ENCODE assay signal across 8 cellular contexts in genomic region chr16:28924399-28924761, GRCh38. TPM values are rescaled to one million over a fixed set of nuclear protein-coding genes. Genes with fewer than 3 reads are reported as not detected.
DNase-seq lines count a peak whose midpoint lies in the region; TF ChIP-seq lines count a peak whose summit lies in the region.

No MANE protein-coding gene starts in this region.

- peak overlapping the region; percentile 66 to 97 for H3K27ac ChIP-seq in testis

- TF ChIP-seq CTCF in testis (IDR thresholded peaks at IDR 0.05): no peak

- CTCF ChIA-PET in activated CD4-positive, alpha-beta memory T cell treated with anti-CD3 and anti-CD28 coated beads, Interleukin-2, amount 10 ng/mL, durations not matched to agents 7 days and 5 days (lab: Charles Lee): no interaction called here

- H3K36me3 Mint-ChIP-seq in activated CD4-positive, alpha-beta memory T cell treated with anti-CD3 and anti-CD28 coated beads, Interleukin-2, amount 10 ng/mL, durations not matched to agents 7 days and 5 days (ENCODE audit: low read depth): peaks cover 19% of the 10 kb centered on the region

- WGBS in testis, 2 donors: 7 to 33% methylated on average over 3 to 15 of the region's 15 CpGs

- H3K4me1 Mint-ChIP-seq in activated CD4-positive, alpha-beta memory T cell treated with anti-CD3 and anti-CD28 coated beads, Interleukin-2, amount 10 ng/mL, durations not matched to agents 7 days and 5 days: peaks cover 20% of the 10 kb centered on the region

- intact Hi-C loops in testis (cut with DNase I; ENCODE audit: low total_unique reads): no loop called here

- peak overlapping the region; percentile 95 for H3K27ac Mint-ChIP-seq in activated CD4-positive, alpha-beta memory T cell treated with anti-CD3 and anti-CD28 coated beads, Interleukin-2, amount 10 ng/mL, durations not matched to agents 7 days and 5 days

- TF ChIP-seq POLR2A in testis (IDR thresholded peaks at IDR 0.05) (no peak), erythroblast (IDR thresholded peaks at IDR 0.05; ENCODE audit: low read length) (no peak)

- no peaks in the 10 kb centered on the region for H3K36me3 ChIP-seq in testis (ENCODE audit: low read depth, missing control alignments)

- H3K27me3 Mint-ChIP-seq in activated CD4-positive, alpha-beta memory T cell treated with anti-CD3 and anti-CD28 coated beads, Interleukin-2, amount 10 ng/mL, durations not matched to agents 7 days and 5 days: no peaks in the 10 kb centered on the region

- H3K9me3 Mint-ChIP-seq in activated CD4-positive, alpha-beta memory T cell treated with anti-CD3 and anti-CD28 coated beads, Interleukin-2, amount 10 ng/mL, durations not matched to agents 7 days and 5 days: no peaks in the 10 kb centered on the region

- H3K9me3 ChIP-seq in testis: no peaks in the 10 kb centered on the region

- POLR2A ChIA-PET in activated CD4-positive, alpha-beta memory T cell treated with anti-CD3 and anti-CD28 coated beads, Interleukin-2, amount 10 ng/mL, durations not matched to agents 7 days and 5 days (lab: Charles Lee): interaction anchor here (0.6 to 2.2 kb wide), 10 partner anchors 16 to 102 kb away, joined by 3 to 14 read pairs (median 5); partner anchors contain the start of genes ATXN2L, SH2B1, SPNS1 and TUFM

- peak overlapping the region; percentile 70 to 90 for H3K4me3 ChIP-seq in testis

- DNase-seq in activated CD8-positive, alpha-beta memory T cell treated with anti-CD3 and anti-CD28 coated beads for 24 hours: peak; percentile 61
- DNase-seq in activated CD8-positive, alpha-beta memory T cell treated with anti-CD3 and anti-CD28 coated beads, Interleukin-2, amount 50 U/mL, for 48 hours: no peak
- no peak for DNase-seq in activated CD4-positive, alpha-beta memory T cell treated with anti-CD3 and anti-CD28 coated beads, Interleukin-2, amount 10 ng/mL, durations not matched to agents 7 days and 5 days
- DNase-seq in iPS-NIHi11 (ENCODE audit: low spot score): peak; percentile 95
- DNase-seq in testis: no peak
- DNase-seq in erythroblast (lab: John Stamatoyannopoulos, UW): no peak
- no peak for DNase-seq in DMS153 treated with DMSO at 0.1 percent for 48 hours (lab: John Stamatoyannopoulos, UW; ENCODE audit: unreplicated experiment)
- no peak for DNase-seq in SW 1271 (lab: John Stamatoyannopoulos, UW)

- H3K4me3 Mint-ChIP-seq in activated CD4-positive, alpha-beta memory T cell treated with anti-CD3 and anti-CD28 coated beads, Interleukin-2, amount 10 ng/mL, durations not matched to agents 7 days and 5 days: peak overlapping the region; percentile 97

- H3K27me3 ChIP-seq in testis: no peaks in the 10 kb centered on the region

- peaks cover 13% of the 10 kb centered on the region for H3K4me1 ChIP-seq in testis

RNA-seq across cellular contexts. Expression of gene RABEP2, which starts 0.7 kb away (rescaled TPM):
- 10 to 100 TPM; 15.7 to 16.5 TPM for total RNA-seq in activated CD4-positive, alpha-beta memory T cell treated with anti-CD3 and anti-CD28 coated beads, Interleukin-2, amount 10 ng/mL, durations not matched to agents 7 days and 5 days
- total RNA-seq in testis: 10 to 100 TPM; 43.3 to 51.8 TPM
- polyA plus RNA-seq in testis (ENCODE audit: insufficient read depth, low read depth, low replicate concordance): 14.2 TPM

RNA-seq across cellular contexts. Expression of gene CD19, which starts 7.4 kb away (rescaled TPM):
- total RNA-seq in activated CD4-positive, alpha-beta memory T cell treated with anti-CD3 and anti-CD28 coated beads, Interleukin-2, amount 10 ng/mL, durations not matched to agents 7 days and 5 days: not detected
- 1 to 10 TPM; 2.0 to 4.3 TPM for total RNA-seq in testis
- 7.7 TPM for polyA plus RNA-seq in testis (ENCODE audit: insufficient read depth, low read depth, low replicate concordance)

RNA-seq across cellular contexts. Expression of gene NFATC2IP, which starts 26.4 kb away (rescaled TPM):
- total RNA-seq in activated CD4-positive, alpha-beta memory T cell treated with anti-CD3 and anti-CD28 coated beads, Interleukin-2, amount 10 ng/mL, durations not matched to agents 7 days and 5 days: 10 to 100 TPM; 96.7 TPM
- total RNA-seq in testis: 100 to 1,000 TPM in 1 of 2 donors, 10 to 100 TPM in 1; 81.1 to 111 TPM
- polyA plus RNA-seq in testis (ENCODE audit: insufficient read depth, low read depth, low replicate concordance): 69.0 TPM

RNA-seq across cellular contexts. Expression of gene ATP2A1, which starts 46.1 kb away (rescaled TPM):
- total RNA-seq in activated CD4-positive, alpha-beta memory T cell treated with anti-CD3 and anti-CD28 coated beads, Interleukin-2, amount 10 ng/mL, durations not matched to agents 7 days and 5 days: 1 to 10 TPM; 1.6 to 2.5 TPM
- total RNA-seq in testis: 10 to 100 TPM; 12.2 to 17.3 TPM
- 9.1 TPM for polyA plus RNA-seq in testis (ENCODE audit: insufficient read depth, low read depth, low replicate concordance)

RNA-seq across cellular contexts. Expression of gene SPNS1, which starts 50.2 kb away (rescaled TPM):
- total RNA-seq in activated CD4-positive, alpha-beta memory T cell treated with anti-CD3 and anti-CD28 coated beads, Interleukin-2, amount 10 ng/mL, durations not matched to agents 7 days and 5 days: 10 to 100 TPM; 20.6 to 24.7 TPM
- total RNA-seq in testis: 10 to 100 TPM; 51.7 to 56.9 TPM
- polyA plus RNA-seq in testis (ENCODE audit: insufficient read depth, low read depth, low replicate concordance): 32.0 TPM

Comparison
In these comparisons a context has a peak if more than half of its experiments do, and no peak if none do; other contexts are left out.
1. DNase-seq: peak in activated CD8-positive, alpha-beta memory T cell treated with anti-CD3 and anti-CD28 coated beads for 24 hours (single experiment) and iPS-NIHi11 (single experiment); none in activated CD8-positive, alpha-beta memory T cell treated with anti-CD3 and anti-CD28 coated beads, Interleukin-2, amount 50 U/mL, for 48 hours (single experiment), activated CD4-positive, alpha-beta memory T cell treated with anti-CD3 and anti-CD28 coated beads, Interleukin-2, amount 10 ng/mL, durations not matched to agents 7 days and 5 days (single experiment), testis (single experiment), erythroblast (0 of 2), DMS153 treated with DMSO at 0.1 percent for 48 hours (single experiment) and SW 1271 (0 of 2).